11 cellular contexts compared by ENCODE assay signal in genomic region chr2:217316743-217317142, GRCh38.
A peak's percentile ranks its signal among the peaks of the same experiment; 100 is the strongest.
DNase-seq lines count a peak whose midpoint lies in the region; ATAC-seq and TF ChIP-seq lines count a peak whose summit lies in the region.
"Had no signal": no experiment of that assay in that cellular context is flagged by ENCODE, and none has a peak within 500 bp of the region (broad histone marks: within the 10 kb centered on the region; RNA-seq: fewer than 3 reads in every experiment).

No MANE protein-coding gene starts in this region.

- CTCF ChIA-PET in activated CD4-positive, alpha-beta memory T cell treated with anti-CD3 and anti-CD28 coated beads, Interleukin-2, amount 10 ng/mL, durations not matched to agents 7 days and 5 days (lab: Charles Lee): no interaction called here

- H3K27ac Mint-ChIP-seq in activated CD4-positive, alpha-beta memory T cell treated with anti-CD3 and anti-CD28 coated beads, Interleukin-2, amount 10 ng/mL, durations not matched to agents 7 days and 5 days: no peak overlapping the region

- H3K4me3 Mint-ChIP-seq in activated CD4-positive, alpha-beta memory T cell treated with anti-CD3 and anti-CD28 coated beads, Interleukin-2, amount 10 ng/mL, durations not matched to agents 7 days and 5 days: no peak overlapping the region

- H3K9me3 ChIP-seq in breast epithelium (peaks cover 6 to 13% of the 10 kb centered on the region in 2 donors), MG63 (no peaks in the 10 kb centered on the region)
- H3K9me3 ChIP-seq: transverse colon had no signal

- POLR2A ChIA-PET in activated CD4-positive, alpha-beta memory T cell treated with anti-CD3 and anti-CD28 coated beads, Interleukin-2, amount 10 ng/mL, durations not matched to agents 7 days and 5 days (lab: Charles Lee): no interaction called here

- no peaks in the 10 kb centered on the region for H3K36me3 Mint-ChIP-seq in activated CD4-positive, alpha-beta memory T cell treated with anti-CD3 and anti-CD28 coated beads, Interleukin-2, amount 10 ng/mL, durations not matched to agents 7 days and 5 days (ENCODE audit: low read depth)
- H3K36me3 Mint-ChIP-seq: IgD-negative memory B cell had no signal

- H3K4me3 ChIP-seq in breast epithelium (no peak overlapping the region), MG63 (no peak overlapping the region)
- H3K4me3 ChIP-seq: transverse colon had no signal

- H3K4me1 Mint-ChIP-seq in activated CD4-positive, alpha-beta memory T cell treated with anti-CD3 and anti-CD28 coated beads, Interleukin-2, amount 10 ng/mL, durations not matched to agents 7 days and 5 days: peaks cover 5% of the 10 kb centered on the region

- intact Hi-C loops in breast epithelium (cut with DNase I; ENCODE audit: low total_unique reads): no loop called here

- H3K27me3 ChIP-seq in breast epithelium: no peaks in the 10 kb centered on the region
- no peaks in the 10 kb centered on the region for H3K27me3 ChIP-seq in MG63
- H3K27me3 ChIP-seq: transverse colon had no signal

- no peaks in the 10 kb centered on the region for H3K27me3 Mint-ChIP-seq in activated CD4-positive, alpha-beta memory T cell treated with anti-CD3 and anti-CD28 coated beads, Interleukin-2, amount 10 ng/mL, durations not matched to agents 7 days and 5 days

- H3K36me3 ChIP-seq in breast epithelium (no peaks in the 10 kb centered on the region), MG63 (no peaks in the 10 kb centered on the region)
- H3K36me3 ChIP-seq: transverse colon had no signal

- H3K27ac ChIP-seq in breast epithelium: no peak overlapping the region
- H3K27ac ChIP-seq: transverse colon had no signal

- TF ChIP-seq POLR2A in GM18505 (IDR thresholded peaks at IDR 0.05; ENCODE audit: borderline replicate concordance, extremely low read depth, insufficient read depth, insufficient read length) (no peak), breast epithelium (IDR thresholded peaks at IDR 0.05) (no peak)

- no peaks in the 10 kb centered on the region for H3K4me1 ChIP-seq in breast epithelium

- ATAC-seq in GM18505 (IDR thresholded peaks at IDR 0.05; ENCODE audit: unreplicated experiment): peak; percentile 84
- ATAC-seq in HG02884 (IDR thresholded peaks at IDR 0.05; ENCODE audit: unreplicated experiment): peak; percentile 87

- no peaks in the 10 kb centered on the region for H3K9me3 Mint-ChIP-seq in activated CD4-positive, alpha-beta memory T cell treated with anti-CD3 and anti-CD28 coated beads, Interleukin-2, amount 10 ng/mL, durations not matched to agents 7 days and 5 days

- no peak for TF ChIP-seq CTCF in breast epithelium (IDR thresholded peaks at IDR 0.05)

- DNase-seq in NOMO-1 (lab: John Stamatoyannopoulos, UW; ENCODE audit: unreplicated experiment in 2 of 2) (peak; percentile 71 to 91), iris pigment epithelial cell (ENCODE audit: low read depth) (peak; percentile 83), NCI-H82 treated with DMSO at 0.1 percent for 48 hours (lab: John Stamatoyannopoulos, UW; ENCODE audit: unreplicated experiment) (no peak), breast epithelium (ENCODE audit: low spot score in 2 of 2) (no peak), MG63 (no peak)
- DNase-seq in activated CD4-positive, alpha-beta memory T cell treated with anti-CD3 and anti-CD28 coated beads, Interleukin-2, amount 10 ng/mL, durations not matched to agents 7 days and 5 days: no peak
- DNase-seq: T-helper 1 cell, transverse colon had no signal

Comparison
In these comparisons a context has a peak if more than half of its experiments do, and no peak if none do; other contexts are left out.
1. DNase-seq: peak in NOMO-1 (2 of 2) and iris pigment epithelial cell (single experiment); none in NCI-H82 treated with DMSO at 0.1 percent for 48 hours (single experiment), activated CD4-positive, alpha-beta memory T cell treated with anti-CD3 and anti-CD28 coated beads, Interleukin-2, amount 10 ng/mL, durations not matched to agents 7 days and 5 days (single experiment), breast epithelium (0 of 2) and MG63 (single experiment).